ENCODE assay signal across 32 cellular contexts in the genomic region with DNA sequence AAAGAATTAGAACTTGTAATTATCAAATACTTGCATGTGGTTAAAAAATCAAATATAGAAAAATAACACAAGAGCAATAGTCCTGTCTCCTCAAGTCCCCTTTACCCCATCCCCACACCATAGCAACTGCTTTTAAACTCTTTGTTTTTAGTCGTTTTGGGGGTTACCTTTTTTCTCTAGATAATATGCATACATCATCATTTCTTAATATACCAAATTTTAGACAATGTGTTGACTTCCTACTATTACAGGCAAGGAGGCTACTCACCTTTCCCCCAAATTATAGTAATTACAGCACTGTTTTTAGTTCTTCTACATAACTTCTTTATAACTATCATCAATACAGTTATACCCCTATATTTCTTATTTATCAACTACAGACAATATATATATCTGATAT. TPM values are rescaled to one million over a fixed set of nuclear protein-coding genes. Genes with fewer than 3 reads are reported as not detected.
"Had no signal": no experiment of that assay in that cellular context is flagged by ENCODE, and none has a peak within 500 bp of the region (broad histone marks: within the 10 kb centered on the region; RNA-seq: fewer than 3 reads in every experiment).

No MANE protein-coding gene starts in this region.

- H3K9ac ChIP-seq: neural progenitor cell, parathyroid adenoma had no signal

- H3K4me3 Mint-ChIP-seq: natural killer cell; nephron; neural progenitor cell; stimulated activated memory B cell treated with anti-CD40 and anti-IgM and Interleukin-4, amounts not matched to agents 10 μg/mL and 1 μg/mL and 100 μg/mL, for 72 hours; stimulated activated naive CD8-positive, alpha-beta T cell treated with anti-CD3 and anti-CD28 coated beads, Interleukin-15, amount 100 ng/mL, for 72 hours; type B pancreatic cell had no signal

- H3K9me3 ChIP-seq: ovary, psoas muscle, suprapubic skin, testis, transverse colon, upper lobe of right lung had no signal

- H3K27ac ChIP-seq: neural progenitor cell, ovary, parathyroid adenoma, psoas muscle, skin epidermis, spleen, suprapubic skin, testis, tibial artery, transverse colon, upper lobe of right lung, uterus had no signal

- DNase-seq: natural killer cell; occipital lobe; ovary; posterior cingulate gyrus; psoas muscle; right cardiac atrium; spleen; stimulated activated CD4-positive, alpha-beta T cell treated with anti-CD3 and anti-CD28 coated beads, Interleukin-12 subunit alpha, Interleukin-12 subunit beta, amount 100 ng/mL, for 4 hours; stimulated activated CD4-positive, alpha-beta T cell treated with anti-CD3 and anti-CD28 coated beads, Interleukin-1b, Interleukin-23, amount 100 ng/mL, for 48 hours; stimulated activated CD4-positive, alpha-beta T cell treated with anti-CD3 and anti-CD28 coated beads, Interleukin-4, amount 100 ng/mL, for 1 hour; stimulated activated CD4-positive, alpha-beta T cell treated with anti-CD3 and anti-CD28 coated beads, Interleukin-4, amount 100 ng/mL, for 4 hours; stimulated activated CD8-positive, alpha-beta memory T cell treated with anti-CD3 and anti-CD28 coated beads, Interleukin-4, amount 100 ng/mL, for 48 hours; stimulated activated naive CD4-positive, alpha-beta T cell; stimulated activated naive CD8-positive, alpha-beta T cell treated with anti-CD3 and anti-CD28 coated beads, Interleukin-15, amount 100 ng/mL, for 72 hours; stimulated activated naive CD8-positive, alpha-beta T cell treated with anti-CD3 and anti-CD28 coated beads, Interleukin-15, Interleukin-2, amounts not matched to agents 100 U/mL and 50 U/mL, for 24 hours; substantia nigra; testis; tibial artery; transverse colon; upper lobe of right lung; uterus had no signal

- H3K27me3 ChIP-seq: neural progenitor cell, ovary, spleen, suprapubic skin, testis, tibial artery, transverse colon, upper lobe of right lung, uterus had no signal

- H3K4me1 Mint-ChIP-seq: nephron, neural progenitor cell had no signal

- H2AFZ ChIP-seq: neural progenitor cell, parathyroid adenoma had no signal

- ATAC-seq: natural killer cell; psoas muscle; right cardiac atrium; sciatic nerve; stimulated activated memory B cell treated with anti-CD40 and anti-IgM and Interleukin-4, amounts not matched to agents 10 μg/mL and 1 μg/mL and 100 μg/mL, for 72 hours; stimulated activated naive CD8-positive, alpha-beta T cell treated with anti-CD3 and anti-CD28 coated beads, Interleukin-15, amount 100 ng/mL, for 72 hours; stimulated activated naive CD8-positive, alpha-beta T cell treated with anti-CD3 and anti-CD28 coated beads, Interleukin-15, Interleukin-2, amounts not matched to agents 100 U/mL and 50 U/mL, for 24 hours; upper lobe of right lung had no signal

- H3K4me2 ChIP-seq: neural progenitor cell, smooth muscle cell had no signal

- H3K27ac Mint-ChIP-seq: natural killer cell; nephron; neural progenitor cell; progenitor cell of endocrine pancreas; stimulated activated memory B cell treated with anti-CD40 and anti-IgM and Interleukin-4, amounts not matched to agents 10 μg/mL and 1 μg/mL and 100 μg/mL, for 72 hours; stimulated activated naive CD8-positive, alpha-beta T cell treated with anti-CD3 and anti-CD28 coated beads, Interleukin-15, amount 100 ng/mL, for 72 hours; type B pancreatic cell had no signal

- H3K36me3 ChIP-seq: neural progenitor cell, ovary, suprapubic skin, tibial artery, transverse colon, upper lobe of right lung, uterus had no signal

- H3K4me3 ChIP-seq: neural progenitor cell, ovary, psoas muscle, skin epidermis, smooth muscle cell, spleen, suprapubic skin, testis, tibial artery, transverse colon, upper lobe of right lung, uterus had no signal

- H3K27me3 Mint-ChIP-seq: progenitor cell of endocrine pancreas; stimulated activated memory B cell treated with anti-CD40 and anti-IgM and Interleukin-4, amounts not matched to agents 10 μg/mL and 1 μg/mL and 100 μg/mL, for 72 hours; stimulated activated naive CD8-positive, alpha-beta T cell treated with anti-CD3 and anti-CD28 coated beads, Interleukin-15, amount 100 ng/mL, for 72 hours; type B pancreatic cell had no signal

- H3K4me1 ChIP-seq: neural progenitor cell, parathyroid adenoma, spleen, suprapubic skin, testis, tibial artery, transverse colon, upper lobe of right lung, uterus had no signal

RNA-seq across cellular contexts. Expression of a gene that starts 57.3 kb away (rescaled TPM):
- total RNA-seq: occipital lobe, osteoblast had no signal
